In genomic region chr4:142485452-142485851, GRCh38 we compare ENCODE assay signal across 19 cellular contexts.
"Had no signal": no experiment of that assay in that cellular context is flagged by ENCODE, and none has a peak within 500 bp of the region (broad histone marks: within the 10 kb centered on the region; RNA-seq: fewer than 3 reads in every experiment).

No MANE protein-coding gene starts in this region.

- FAIRE-seq: pancreas had no signal

- H3K27me3 ChIP-seq: adrenal gland, body of pancreas, gastrocnemius medialis, pancreas, suprapubic skin, upper lobe of left lung had no signal

- H3K9me3 ChIP-seq: adrenal gland, body of pancreas, gastrocnemius medialis, pancreas, suprapubic skin, upper lobe of left lung had no signal

- H3K27ac ChIP-seq: adrenal gland, body of pancreas, gastrocnemius medialis, pancreas, suprapubic skin, upper lobe of left lung, VCaP had no signal

- H3K36me3 ChIP-seq: adrenal gland, gastrocnemius medialis, pancreas, suprapubic skin, upper lobe of left lung had no signal

- H3K27me3 Mint-ChIP-seq: activated T-helper 17 cell treated with anti-CD3 and anti-CD28 coated beads, Interleukin-2, amount 50 U/mL, for 72 hours; central memory CD8-positive, alpha-beta T cell had no signal

- H3K4me3 ChIP-seq: adrenal gland, body of pancreas, gastrocnemius medialis, pancreas, suprapubic skin, upper lobe of left lung had no signal

- H3K4me3 Mint-ChIP-seq: activated CD8-positive, alpha-beta T cell treated with anti-CD3 and anti-CD28 coated beads, Interleukin-2, amount 10 ng/mL, durations not matched to agents 7 days and 5 days; activated naive CD4-positive, alpha-beta T cell treated with anti-CD3 and anti-CD28 coated beads for 36 hours; activated T-helper 17 cell treated with anti-CD3 and anti-CD28 coated beads, Interleukin-2, amount 50 U/mL, for 72 hours; central memory CD8-positive, alpha-beta T cell had no signal

- H3K4me1 Mint-ChIP-seq: central memory CD8-positive, alpha-beta T cell had no signal

- H3K4me1 ChIP-seq: body of pancreas, gastrocnemius medialis, suprapubic skin, upper lobe of left lung had no signal

- ATAC-seq: activated CD8-positive, alpha-beta T cell treated with anti-CD3 and anti-CD28 coated beads, Interleukin-2, amount 10 ng/mL, durations not matched to agents 7 days and 5 days; activated T-helper 17 cell treated with anti-CD3 and anti-CD28 coated beads, Interleukin-2, amount 50 U/mL, for 72 hours; body of pancreas; gastrocnemius medialis; left ventricle myocardium superior had no signal

- H3K27ac Mint-ChIP-seq: activated CD8-positive, alpha-beta T cell treated with anti-CD3 and anti-CD28 coated beads, Interleukin-2, amount 10 ng/mL, durations not matched to agents 7 days and 5 days; activated naive CD4-positive, alpha-beta T cell treated with anti-CD3 and anti-CD28 coated beads for 36 hours; activated T-helper 17 cell treated with anti-CD3 and anti-CD28 coated beads, Interleukin-2, amount 50 U/mL, for 72 hours had no signal

- H3K9me3 Mint-ChIP-seq: central memory CD8-positive, alpha-beta T cell had no signal

- DNase-seq: activated CD8-positive, alpha-beta memory T cell treated with anti-CD3 and anti-CD28 coated beads, Interleukin-2, amount 50 U/mL, for 48 hours; activated CD8-positive, alpha-beta T cell treated with anti-CD3 and anti-CD28 coated beads, Interleukin-2, amount 10 ng/mL, durations not matched to agents 7 days and 5 days; activated naive CD4-positive, alpha-beta T cell treated with anti-CD3 and anti-CD28 coated beads for 36 hours; adrenal gland; body of pancreas; cortex of kidney; effector CD8-positive, alpha-beta T cell; gastrocnemius medialis; left ventricle myocardium superior; mesenchymal stem cell; pancreas; stimulated activated CD4-positive, alpha-beta T cell treated with anti-CD3 and anti-CD28 coated beads, Interleukin-2, amount 100 ng/mL, for 48 hours; stimulated activated naive CD4-positive, alpha-beta T cell treated with Interleukin-2 at 50 U/mL for 16 hours; T1000; upper lobe of left lung had no signal
